In genomic region chr1:205481629-205482071, GRCh38 we compare ENCODE assay signal across 1 cellular context.
TF ChIP-seq lines count a peak whose summit lies in the region.

No MANE protein-coding gene starts in this region.

TF ChIP-seq in GM12878, 131 proteins besides CTCF, POLR2A, EP300 and RAD21:
- no peak for TF ChIP-seq SMAD1 (IDR thresholded peaks at IDR 0.05; ENCODE audit: low read depth, partially characterized antibody)
- no peak for TF ChIP-seq HCFC1 (IDR thresholded peaks at IDR 0.05; ENCODE audit: low read length)
- TF ChIP-seq EGR1 (IDR thresholded peaks at IDR 0.05; ENCODE audit: borderline replicate concordance in 1 of 2, low read depth in 2 of 2, low read length in 2 of 2): no peak
- 0 out of 2 replicates have a peak, but pooled peaks have one; percentile 12 for TF ChIP-seq NBN (IDR thresholded peaks at IDR 0.05)
- no peak for TF ChIP-seq NRF1 (conservative IDR thresholded peaks at IDR 0.05; ENCODE audit: low read depth, low read length)
- no peak for TF ChIP-seq BCLAF1 (IDR thresholded peaks at IDR 0.05)
- no peak for TF ChIP-seq ETV6 (conservative IDR thresholded peaks at IDR 0.05 in 1 of 2, IDR thresholded peaks at IDR 0.05 in 1 of 2; ENCODE audit: borderline replicate concordance in 1 of 2, low read depth in 1 of 2)
- TF ChIP-seq DPF2 (IDR thresholded peaks at IDR 0.05): 0 out of 2 replicates have a peak, but pooled peaks have one; percentile 24
- no peak for TF ChIP-seq MEF2B (IDR thresholded peaks at IDR 0.05; ENCODE audit: partially characterized antibody, poor library complexity, severe bottlenecking)
- no peak for TF ChIP-seq KDM1A (IDR thresholded peaks at IDR 0.05; ENCODE audit: borderline replicate concordance)
- no peak for TF ChIP-seq YBX1 (IDR thresholded peaks at IDR 0.05)
- TF ChIP-seq RELA (IDR thresholded peaks at IDR 0.05; ENCODE audit: borderline replicate concordance, partially characterized antibody): no peak
- TF ChIP-seq CBX5 (IDR thresholded peaks at IDR 0.05; ENCODE audit: low read depth): no peak
- no peak for TF ChIP-seq BCL3 (IDR thresholded peaks at IDR 0.05; ENCODE audit: borderline replicate concordance, insufficient read depth, low read depth, low read length, poor library complexity, severe bottlenecking)
- no peak for TF ChIP-seq IRF3 (IDR thresholded peaks at IDR 0.05)
- TF ChIP-seq ZBTB4 (CRISPR knock-in tag; IDR thresholded peaks at IDR 0.05): no peak
